Comparison of ENCODE assay signal across 1 cellular context in the genomic region with DNA sequence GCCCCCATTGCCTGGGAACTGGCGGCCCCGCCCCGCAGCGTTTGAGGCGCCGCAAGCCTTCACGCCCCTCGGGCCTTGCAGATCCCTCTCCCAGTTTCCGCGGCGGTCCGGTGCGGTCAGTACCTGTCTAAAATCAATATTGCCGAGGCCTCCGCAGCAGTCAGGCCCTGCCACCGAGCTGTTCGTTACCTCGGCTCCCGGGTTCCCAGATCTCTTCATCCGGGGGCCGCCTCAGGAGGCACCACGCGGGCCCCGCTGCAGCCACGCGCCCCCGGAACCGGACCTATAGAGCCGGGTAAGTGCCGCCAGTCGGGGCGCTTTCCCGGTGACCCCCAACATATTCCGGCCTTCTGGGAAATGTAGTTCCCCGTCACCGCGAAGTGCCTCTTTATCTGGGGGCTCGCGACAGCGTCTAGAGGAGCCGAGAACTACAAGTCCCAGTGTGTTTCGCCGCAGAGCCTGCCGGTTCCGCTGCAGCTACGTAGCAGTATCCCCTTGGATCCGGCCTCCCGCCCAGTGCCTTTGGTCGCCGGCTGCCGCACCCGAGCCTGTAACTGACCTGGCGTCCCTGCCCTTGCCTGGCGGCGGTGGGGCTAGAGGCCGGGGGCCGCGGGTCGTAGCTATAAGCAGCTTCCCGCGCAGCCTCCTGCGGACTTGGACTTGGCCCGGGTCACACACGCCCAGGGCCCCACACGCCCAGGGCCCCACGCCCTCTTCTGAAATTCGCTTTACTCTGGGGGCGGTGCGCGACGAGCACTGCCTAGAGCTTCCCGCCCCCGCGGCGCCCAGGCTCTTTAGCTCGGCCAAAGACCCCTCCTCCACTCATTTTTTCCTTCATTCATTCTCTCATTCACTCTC.
TF ChIP-seq lines count a peak whose summit lies in the region.

A gene with protein sequence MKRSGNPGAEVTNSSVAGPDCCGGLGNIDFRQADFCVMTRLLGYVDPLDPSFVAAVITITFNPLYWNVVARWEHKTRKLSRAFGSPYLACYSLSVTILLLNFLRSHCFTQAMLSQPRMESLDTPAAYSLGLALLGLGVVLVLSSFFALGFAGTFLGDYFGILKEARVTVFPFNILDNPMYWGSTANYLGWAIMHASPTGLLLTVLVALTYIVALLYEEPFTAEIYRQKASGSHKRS (minus strand): TSS at position 301 of the 858 bp plus-strand sequence. CDS start 82 bp downstream, at position 219.

TF ChIP-seq in GM12878, 131 proteins besides CTCF, POLR2A, EP300 and RAD21 (continued from another document and continues in another):
- TF ChIP-seq, protein P1, sequence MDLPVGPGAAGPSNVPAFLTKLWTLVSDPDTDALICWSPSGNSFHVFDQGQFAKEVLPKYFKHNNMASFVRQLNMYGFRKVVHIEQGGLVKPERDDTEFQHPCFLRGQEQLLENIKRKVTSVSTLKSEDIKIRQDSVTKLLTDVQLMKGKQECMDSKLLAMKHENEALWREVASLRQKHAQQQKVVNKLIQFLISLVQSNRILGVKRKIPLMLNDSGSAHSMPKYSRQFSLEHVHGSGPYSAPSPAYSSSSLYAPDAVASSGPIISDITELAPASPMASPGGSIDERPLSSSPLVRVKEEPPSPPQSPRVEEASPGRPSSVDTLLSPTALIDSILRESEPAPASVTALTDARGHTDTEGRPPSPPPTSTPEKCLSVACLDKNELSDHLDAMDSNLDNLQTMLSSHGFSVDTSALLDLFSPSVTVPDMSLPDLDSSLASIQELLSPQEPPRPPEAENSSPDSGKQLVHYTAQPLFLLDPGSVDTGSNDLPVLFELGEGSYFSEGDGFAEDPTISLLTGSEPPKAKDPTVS (IDR thresholded peaks at IDR 0.05; ENCODE audit: low read depth, low read length), result 0 out of 2 replicates have a peak, but pooled peaks have one; percentile 58
- TF ChIP-seq PML (IDR thresholded peaks at IDR 0.05; ENCODE audit: low read length) (peak; percentile 34; the same call in 1 of the 2 replicates), FOXK2 (IDR thresholded peaks at IDR 0.05) (no peak), TCF12 (IDR thresholded peaks at IDR 0.05; ENCODE audit: low read depth, low read length) (0 out of 2 replicates have a peak, but pooled peaks have one; percentile 43), IRF3 (IDR thresholded peaks at IDR 0.05) (peak; percentile 70), HCFC1 (IDR thresholded peaks at IDR 0.05; ENCODE audit: low read length) (peak; percentile 99), MEF2B (IDR thresholded peaks at IDR 0.05; ENCODE audit: partially characterized antibody, poor library complexity, severe bottlenecking) (peak; percentile 49), GABPA (IDR thresholded peaks at IDR 0.05; ENCODE audit: low read depth) (peak; percentile 96), SIN3A (IDR thresholded peaks at IDR 0.05; ENCODE audit: low read depth, low read length) (peak; percentile 95), ZNF622 (IDR thresholded peaks at IDR 0.05) (no peak), PKNOX1 (IDR thresholded peaks at IDR 0.05) (peak; percentile 39; the same call in 1 of the 2 replicates), MXI1 (IDR thresholded peaks at IDR 0.05; ENCODE audit: low read depth, low read length) (peak; percentile 88), RB1 (IDR thresholded peaks at IDR 0.05; ENCODE audit: borderline replicate concordance) (peak; percentile 90; the same call in 1 of the 2 replicates), IKZF2 (IDR thresholded peaks at IDR 0.05) (peak; percentile 37 to 64; a peak in 2 of 4 replicates), LARP7 (IDR thresholded peaks at IDR 0.05) (peak; percentile 78), ESRRA (IDR thresholded peaks at IDR 0.05; ENCODE audit: low read length) (peak; percentile 65; the same call in 1 of the 2 replicates), POU2F2 (IDR thresholded peaks at IDR 0.05; ENCODE audit: borderline replicate concordance, low read depth, low read length) (0 out of 3 replicates have a peak, but pooled peaks have one; percentile 43), CBFB (IDR thresholded peaks at IDR 0.05; ENCODE audit: low read depth) (peak; percentile 66; the same call in 1 of the 2 replicates), SP1 (IDR thresholded peaks at IDR 0.05; ENCODE audit: low read depth, low read length) (peak; percentile 47), KLF5 (IDR thresholded peaks at IDR 0.05; ENCODE audit: partially characterized antibody) (peak; percentile 94), ASH2L (IDR thresholded peaks at IDR 0.05; ENCODE audit: borderline replicate concordance, low read depth) (no peak), IRF4 (IDR thresholded peaks at IDR 0.05; ENCODE audit: low read depth, low read length) (no peak), YY1 (IDR thresholded peaks at IDR 0.05; ENCODE audit: low read depth, low read length) (peak; percentile 81), ZBTB40 (IDR thresholded peaks at IDR 0.05; ENCODE audit: borderline replicate concordance) (peak; percentile 99), RBBP5 (conservative IDR thresholded peaks at IDR 0.05) (no peak), CHD2 (IDR thresholded peaks at IDR 0.05; ENCODE audit: borderline replicate concordance, low read depth, low read length) (peak; percentile 80; the same call in 1 of the 2 replicates), SRF (IDR thresholded peaks at IDR 0.05; ENCODE audit: low read depth in 2 of 2, low read length in 2 of 2) (peak in 1 of 2 experiments; percentile 86; a peak in 2 of 4 replicates), MYC (IDR thresholded peaks at IDR 0.05; ENCODE audit: insufficient read depth, insufficient read length, insufficient replicate concordance, low read length, severe bottlenecking) (peak; percentile 98), DPF2 (IDR thresholded peaks at IDR 0.05) (0 out of 2 replicates have a peak, but pooled peaks have one; percentile 52), POLR2AphosphoS5 (IDR thresholded peaks at IDR 0.05; ENCODE audit: low read length) (peak; percentile 74; the same call in 1 of the 2 replicates), NKRF (conservative IDR thresholded peaks at IDR 0.05) (peak; percentile 80), ZNF207 (IDR thresholded peaks at IDR 0.05; ENCODE audit: borderline replicate concordance) (peak; percentile 98), NFXL1 (IDR thresholded peaks at IDR 0.05; ENCODE audit: borderline replicate concordance) (no peak), MLLT1 (IDR thresholded peaks at IDR 0.05) (peak; percentile 80), CHD4 (IDR thresholded peaks at IDR 0.05) (no peak), IKZF1 (conservative IDR thresholded peaks at IDR 0.05) (peak; percentile 100), STAT3 (IDR thresholded peaks at IDR 0.05; ENCODE audit: low read depth, low read length) (no peak)
- TF ChIP-seq, protein P2, sequence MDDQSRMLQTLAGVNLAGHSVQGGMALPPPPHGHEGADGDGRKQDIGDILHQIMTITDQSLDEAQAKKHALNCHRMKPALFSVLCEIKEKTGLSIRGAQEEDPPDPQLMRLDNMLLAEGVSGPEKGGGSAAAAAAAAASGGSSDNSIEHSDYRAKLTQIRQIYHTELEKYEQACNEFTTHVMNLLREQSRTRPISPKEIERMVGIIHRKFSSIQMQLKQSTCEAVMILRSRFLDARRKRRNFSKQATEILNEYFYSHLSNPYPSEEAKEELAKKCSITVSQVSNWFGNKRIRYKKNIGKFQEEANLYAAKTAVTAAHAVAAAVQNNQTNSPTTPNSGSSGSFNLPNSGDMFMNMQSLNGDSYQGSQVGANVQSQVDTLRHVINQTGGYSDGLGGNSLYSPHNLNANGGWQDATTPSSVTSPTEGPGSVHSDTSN (IDR thresholded peaks at IDR 0.05; ENCODE audit: insufficient replicate concordance, low read depth, low read length), result no peak
- TF ChIP-seq, protein P3, sequence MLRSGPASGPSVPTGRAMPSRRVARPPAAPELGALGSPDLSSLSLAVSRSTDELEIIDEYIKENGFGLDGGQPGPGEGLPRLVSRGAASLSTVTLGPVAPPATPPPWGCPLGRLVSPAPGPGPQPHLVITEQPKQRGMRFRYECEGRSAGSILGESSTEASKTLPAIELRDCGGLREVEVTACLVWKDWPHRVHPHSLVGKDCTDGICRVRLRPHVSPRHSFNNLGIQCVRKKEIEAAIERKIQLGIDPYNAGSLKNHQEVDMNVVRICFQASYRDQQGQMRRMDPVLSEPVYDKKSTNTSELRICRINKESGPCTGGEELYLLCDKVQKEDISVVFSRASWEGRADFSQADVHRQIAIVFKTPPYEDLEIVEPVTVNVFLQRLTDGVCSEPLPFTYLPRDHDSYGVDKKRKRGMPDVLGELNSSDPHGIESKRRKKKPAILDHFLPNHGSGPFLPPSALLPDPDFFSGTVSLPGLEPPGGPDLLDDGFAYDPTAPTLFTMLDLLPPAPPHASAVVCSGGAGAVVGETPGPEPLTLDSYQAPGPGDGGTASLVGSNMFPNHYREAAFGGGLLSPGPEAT (IDR thresholded peaks at IDR 0.05; ENCODE audit: low read depth), result peak; percentile 90
